20 cellular contexts compared by ENCODE assay signal in the genomic region with DNA sequence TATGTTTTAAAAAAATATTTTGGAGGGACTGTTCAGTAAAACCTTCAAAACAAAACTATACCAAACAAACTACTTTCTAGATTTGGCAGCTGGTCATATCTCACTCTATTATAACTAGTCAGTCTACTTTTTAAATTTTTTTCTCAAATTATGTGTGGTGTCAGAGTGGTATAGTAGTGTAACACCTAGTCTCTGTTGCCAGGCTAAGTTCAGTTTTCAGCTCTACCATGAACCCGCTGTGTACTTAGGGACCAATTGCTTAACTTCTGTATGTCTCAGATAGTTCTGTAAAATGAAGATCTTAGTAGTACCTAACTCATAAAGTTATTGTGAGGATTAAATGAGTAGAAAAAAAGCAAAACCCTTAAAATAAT. TPM values are rescaled to one million over a fixed set of nuclear protein-coding genes. Genes with fewer than 3 reads are reported as not detected.
DNase-seq lines count a peak whose midpoint lies in the region; ATAC-seq, FAIRE-seq and TF ChIP-seq lines count a peak whose summit lies in the region.
"Had no signal": no experiment of that assay in that cellular context is flagged by ENCODE, and none has a peak within 500 bp of the region (broad histone marks: within the 10 kb centered on the region; RNA-seq: fewer than 3 reads in every experiment).

No MANE protein-coding gene starts in this region.

- peak; percentile 38 for ATAC-seq in activated CD8-positive, alpha-beta T cell treated with anti-CD3 and anti-CD28 coated beads for 36 hours
- ATAC-seq in activated CD8-positive, alpha-beta T cell treated with anti-CD3 and anti-CD28 coated beads, Interleukin-2, amount 10 ng/mL, durations not matched to agents 7 days and 5 days: no peak
- ATAC-seq in activated T-helper 17 cell treated with anti-CD3 and anti-CD28 coated beads, Interleukin-2, amount 50 U/mL, for 72 hours (replicated peaks): peak; percentile 72
- peak; percentile 30 for ATAC-seq in left lobe of liver
- ATAC-seq in HG03280 (IDR thresholded peaks at IDR 0.05; ENCODE audit: unreplicated experiment): no peak
- ATAC-seq: A549; CD8-positive, alpha-beta T cell; Right ventricle myocardium inferior had no signal

- no peak overlapping the region for H3K4me3 Mint-ChIP-seq in activated CD8-positive, alpha-beta T cell treated with anti-CD3 and anti-CD28 coated beads for 36 hours
- no peak overlapping the region for H3K4me3 Mint-ChIP-seq in activated CD8-positive, alpha-beta T cell treated with anti-CD3 and anti-CD28 coated beads, Interleukin-2, amount 10 ng/mL, durations not matched to agents 7 days and 5 days
- H3K4me3 Mint-ChIP-seq in activated T-helper 17 cell treated with anti-CD3 and anti-CD28 coated beads, Interleukin-2, amount 50 U/mL, for 72 hours: peak overlapping the region; percentile 50
- H3K4me3 Mint-ChIP-seq: CD8-positive, alpha-beta T cell had no signal

- POLR2A ChIA-PET in activated CD8-positive, alpha-beta T cell treated with anti-CD3 and anti-CD28 coated beads for 36 hours (lab: Charles Lee): interaction anchor here (0.7 kb wide), 1 partner anchor 91 kb away, joined by 3 read pairs; no protein-coding TSS in a partner anchor
- POLR2A ChIA-PET in activated CD8-positive, alpha-beta T cell treated with anti-CD3 and anti-CD28 coated beads, Interleukin-2, amount 10 ng/mL, durations not matched to agents 7 days and 5 days (lab: Charles Lee): no interaction called here

- H3K27me3 Mint-ChIP-seq in activated CD8-positive, alpha-beta T cell treated with anti-CD3 and anti-CD28 coated beads for 36 hours: no peaks in the 10 kb centered on the region
- H3K27me3 Mint-ChIP-seq in activated CD8-positive, alpha-beta T cell treated with anti-CD3 and anti-CD28 coated beads, Interleukin-2, amount 10 ng/mL, durations not matched to agents 7 days and 5 days (ENCODE audit: low read depth): no peaks in the 10 kb centered on the region
- no peaks in the 10 kb centered on the region for H3K27me3 Mint-ChIP-seq in activated T-helper 17 cell treated with anti-CD3 and anti-CD28 coated beads, Interleukin-2, amount 50 U/mL, for 72 hours

- TF ChIP-seq CTCF in activated CD8-positive, alpha-beta T cell treated with anti-CD3 and anti-CD28 coated beads for 36 hours (IDR thresholded peaks at IDR 0.05): no peak

- no peaks in the 10 kb centered on the region for H3K9me3 Mint-ChIP-seq in activated CD8-positive, alpha-beta T cell treated with anti-CD3 and anti-CD28 coated beads for 36 hours
- H3K9me3 Mint-ChIP-seq in activated CD8-positive, alpha-beta T cell treated with anti-CD3 and anti-CD28 coated beads, Interleukin-2, amount 10 ng/mL, durations not matched to agents 7 days and 5 days (ENCODE audit: insufficient read depth): no peaks in the 10 kb centered on the region
- H3K9me3 Mint-ChIP-seq in activated T-helper 17 cell treated with anti-CD3 and anti-CD28 coated beads, Interleukin-2, amount 50 U/mL, for 72 hours: no peaks in the 10 kb centered on the region
- H3K9me3 Mint-ChIP-seq: CD8-positive, alpha-beta T cell had no signal

- peak overlapping the region; percentile 41 for H3K27ac Mint-ChIP-seq in activated CD8-positive, alpha-beta T cell treated with anti-CD3 and anti-CD28 coated beads for 36 hours
- no peak overlapping the region for H3K27ac Mint-ChIP-seq in activated CD8-positive, alpha-beta T cell treated with anti-CD3 and anti-CD28 coated beads, Interleukin-2, amount 10 ng/mL, durations not matched to agents 7 days and 5 days
- peak overlapping the region; percentile 84 for H3K27ac Mint-ChIP-seq in activated T-helper 17 cell treated with anti-CD3 and anti-CD28 coated beads, Interleukin-2, amount 50 U/mL, for 72 hours
- H3K27ac Mint-ChIP-seq: CD8-positive, alpha-beta T cell had no signal

- intact Hi-C loops in activated CD8-positive, alpha-beta T cell treated with anti-CD3 and anti-CD28 coated beads for 36 hours (cut with micrococcal nuclease): no loop called here

- TF ChIP-seq POLR2A in GM12892 (IDR thresholded peaks at IDR 0.05; ENCODE audit: low read depth, low read length): no peak

- H3K36me3 Mint-ChIP-seq in activated CD8-positive, alpha-beta T cell treated with anti-CD3 and anti-CD28 coated beads for 36 hours (ENCODE audit: low read depth): peaks cover 4% of the 10 kb centered on the region
- no peaks in the 10 kb centered on the region for H3K36me3 Mint-ChIP-seq in activated CD8-positive, alpha-beta T cell treated with anti-CD3 and anti-CD28 coated beads, Interleukin-2, amount 10 ng/mL, durations not matched to agents 7 days and 5 days (ENCODE audit: low read depth)
- no peaks in the 10 kb centered on the region for H3K36me3 Mint-ChIP-seq in activated T-helper 17 cell treated with anti-CD3 and anti-CD28 coated beads, Interleukin-2, amount 50 U/mL, for 72 hours (ENCODE audit: low read depth)
- H3K36me3 Mint-ChIP-seq: CD8-positive, alpha-beta T cell had no signal

- peak; percentile 46 for FAIRE-seq in GM12892 (lab: Jason Lieb, UNC)
- FAIRE-seq: A549, H1, RCC 7860 had no signal

- peaks cover 54% of the 10 kb centered on the region for H3K4me1 Mint-ChIP-seq in activated CD8-positive, alpha-beta T cell treated with anti-CD3 and anti-CD28 coated beads for 36 hours (ENCODE audit: low read depth)
- H3K4me1 Mint-ChIP-seq in activated CD8-positive, alpha-beta T cell treated with anti-CD3 and anti-CD28 coated beads, Interleukin-2, amount 10 ng/mL, durations not matched to agents 7 days and 5 days (ENCODE audit: low read depth): peaks cover 22% of the 10 kb centered on the region
- peaks cover 28% of the 10 kb centered on the region for H3K4me1 Mint-ChIP-seq in activated T-helper 17 cell treated with anti-CD3 and anti-CD28 coated beads, Interleukin-2, amount 50 U/mL, for 72 hours

- CTCF ChIA-PET in activated CD8-positive, alpha-beta T cell treated with anti-CD3 and anti-CD28 coated beads for 36 hours (lab: Charles Lee): interaction anchor here (1.3 kb wide), 1 partner anchor 156 kb away, joined by 3 read pairs; no protein-coding TSS in a partner anchor
- CTCF ChIA-PET in activated CD8-positive, alpha-beta T cell treated with anti-CD3 and anti-CD28 coated beads, Interleukin-2, amount 10 ng/mL, durations not matched to agents 7 days and 5 days (lab: Charles Lee): no interaction called here

- DNase-seq in activated CD8-positive, alpha-beta T cell treated with anti-CD3 and anti-CD28 coated beads for 36 hours: no peak
- DNase-seq in activated CD8-positive, alpha-beta T cell treated with anti-CD3 and anti-CD28 coated beads, Interleukin-2, amount 10 ng/mL, durations not matched to agents 7 days and 5 days: no peak
- DNase-seq in GM12892 (ENCODE audit: insufficient read length) (no peak), left lobe of liver (ENCODE audit: low spot score) (no peak), hippocampal formation (lab: John Stamatoyannopoulos, UW) (no peak), AML-193 (lab: John Stamatoyannopoulos, UW) (no peak)
- DNase-seq: Calu3; CD8-positive, alpha-beta T cell; GF-D8; MV-4-11; NCI-H187; NCI-H2107; NCI-H510A; NCI-H774 had no signal

RNA-seq across cellular contexts. Expression of a gene that starts 54.3 kb away (rescaled TPM):
- 10 to 100 TPM; 33.5 to 40.9 TPM for total RNA-seq in activated CD8-positive, alpha-beta T cell treated with anti-CD3 and anti-CD28 coated beads for 36 hours
- total RNA-seq in activated CD8-positive, alpha-beta T cell treated with anti-CD3 and anti-CD28 coated beads, Interleukin-2, amount 10 ng/mL, durations not matched to agents 7 days and 5 days: 10 to 100 TPM; 13.6 to 14.7 TPM
- 12.4 TPM for polyA plus RNA-seq in GM12892 (2012; ENCODE audit: missing spikeins)
- 10 to 100 TPM; 14.9 to 31.6 TPM for total RNA-seq in activated T-helper 17 cell treated with anti-CD3 and anti-CD28 coated beads, Interleukin-2, amount 50 U/mL, for 72 hours
- 3.2 TPM for total RNA-seq in left lobe of liver

Comparison
In these comparisons a context has a peak if more than half of its experiments do, and no peak if none do; other contexts are left out.
1. ATAC-seq: peak in activated CD8-positive, alpha-beta T cell treated with anti-CD3 and anti-CD28 coated beads for 36 hours (single experiment), activated T-helper 17 cell treated with anti-CD3 and anti-CD28 coated beads, Interleukin-2, amount 50 U/mL, for 72 hours (single experiment) and left lobe of liver (single experiment); none in activated CD8-positive, alpha-beta T cell treated with anti-CD3 and anti-CD28 coated beads, Interleukin-2, amount 10 ng/mL, durations not matched to agents 7 days and 5 days (single experiment) and HG03280 (single experiment).